In the genomic region with DNA sequence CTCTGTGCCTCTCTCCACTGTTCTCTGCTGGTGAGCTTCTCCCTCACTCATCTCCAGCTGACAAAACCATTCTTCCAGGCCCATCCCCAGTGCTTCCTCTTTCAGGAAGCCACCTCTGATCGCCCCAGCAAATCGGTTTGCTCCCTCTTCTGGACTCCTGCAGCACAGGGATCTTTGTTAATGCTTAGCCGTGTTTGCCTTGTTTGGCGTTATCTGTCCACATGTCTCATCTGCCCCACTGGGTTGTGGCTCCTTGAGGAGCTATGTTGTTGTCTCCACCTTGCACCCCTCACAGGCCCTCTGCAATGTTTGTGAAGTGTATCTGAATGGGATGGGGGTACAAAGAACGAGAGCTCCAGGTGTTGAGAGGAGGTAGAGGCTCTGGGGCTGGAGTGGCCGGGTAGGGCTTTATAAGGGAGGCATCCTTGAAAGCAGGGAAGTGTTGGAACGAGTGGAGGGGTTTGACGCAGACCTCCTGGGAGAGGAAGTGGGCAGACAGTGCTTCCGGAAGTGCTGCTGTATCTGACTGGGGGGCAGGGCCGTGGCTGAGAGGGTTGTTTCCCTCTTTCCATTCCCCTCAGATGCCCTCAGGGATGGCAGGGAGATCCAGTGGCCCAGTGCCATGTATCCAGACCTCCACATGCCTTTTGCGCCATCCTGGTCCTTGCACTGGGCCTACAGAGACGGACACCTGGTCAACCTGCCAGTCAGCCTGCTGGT, we compare ENCODE assay signal across 8 cellular contexts. TPM values are rescaled to one million over a fixed set of nuclear protein-coding genes. Genes with fewer than 3 reads are reported as not detected.
DNase-seq lines count a peak whose midpoint lies in the region; ATAC-seq and TF ChIP-seq lines count a peak whose summit lies in the region.

No MANE protein-coding gene starts in this region.

- peak overlapping the region; percentile 60 to 79 (median 61) for H3K4me3 Mint-ChIP-seq in T-cell
- no peak overlapping the region for H3K4me3 Mint-ChIP-seq in neural crest cell

- no peak overlapping the region for H3K4me3 ChIP-seq in cardiac fibroblast (replicated peaks in 1 of 2; ENCODE audit: low read depth in 2 of 2, low read length in 2 of 2)

- peak overlapping the region; percentile 98 to 99 for H3K27ac Mint-ChIP-seq in T-cell
- H3K27ac Mint-ChIP-seq in neural crest cell (ENCODE audit: unreplicated experiment) = peak overlapping the region; percentile 93

- POLR2A ChIA-PET in T-cell (lab: Charles Lee) = interaction anchor here in 1 of 2 donors (0.6 kb wide), 1 partner anchor 94 kb away, joined by 3 read pairs; no protein-coding TSS in a partner anchor

- ATAC-seq in T-cell (replicated peaks in 1 of 4) = peak; percentile 86 to 95 (median 93)
- no peak for ATAC-seq in GM21515 (IDR thresholded peaks at IDR 0.05; ENCODE audit: unreplicated experiment)

- no peaks in the 10 kb centered on the region for H3K27me3 Mint-ChIP-seq in T-cell
- H3K27me3 Mint-ChIP-seq in neural crest cell (ENCODE audit: low read depth) = no peaks in the 10 kb centered on the region

- TF ChIP-seq CTCF in cardiac fibroblast (IDR thresholded peaks at IDR 0.05; ENCODE audit: low read depth, low read length) (no peak), neural crest cell (conservative IDR thresholded peaks at IDR 0.05) (no peak)

- H3K36me3 Mint-ChIP-seq in T-cell (peaks cover 29% of the 10 kb centered on the region), neural crest cell (ENCODE audit: low read depth) (no peaks in the 10 kb centered on the region)

- H3K4me1 Mint-ChIP-seq in T-cell (peaks cover 30 to 33% (median 32%) of the 10 kb centered on the region in 3 donors), neural crest cell (peaks cover 10% of the 10 kb centered on the region)

- CTCF ChIA-PET in T-cell (lab: Charles Lee) = interaction anchor here (0.5 to 0.6 kb wide), 2 partner anchors 33 to 113 kb away, joined by 3 to 4 read pairs; no protein-coding TSS in a partner anchor

- H3K9me3 Mint-ChIP-seq in T-cell = no peaks in the 10 kb centered on the region
- no peaks in the 10 kb centered on the region for H3K9me3 Mint-ChIP-seq in neural crest cell

- DNase-seq in Daoy (ENCODE audit: low read depth) (peak; percentile 61), T-cell (peak; percentile 35 to 75 (median 54)), cardiac fibroblast (ENCODE audit: low read depth in 2 of 2) (peak; percentile 18 to 30), neural crest cell (ENCODE audit: low read depth, low spot score) (no peak), NCI-H510A (lab: John Stamatoyannopoulos, UW) (no peak), NCI-H2081 treated with DMSO at 0.1 percent for 48 hours (lab: John Stamatoyannopoulos, UW) (no peak), DMS 273 (lab: John Stamatoyannopoulos, UW; ENCODE audit: unreplicated experiment) (no peak)

RNA-seq across cellular contexts. Expression of a gene that starts 27.8 kb away (rescaled TPM):
- 3.0 and 6.0 TPM in 2 replicates for total RNA-seq in Daoy (2014; rRNA removed; shearing (Covaris generic))
- total RNA-seq in T-cell (under 1 TPM; 0.28 to 0.88 (median 0.85) TPM), neural crest cell (42.3 and 44.5 TPM in 2 replicates)

RNA-seq across cellular contexts. Expression of a gene that starts 28.8 kb away (rescaled TPM):
- total RNA-seq in Daoy (2014; rRNA removed; shearing (Covaris generic)) = 30.0 and 49.1 TPM in 2 replicates
- 10 to 100 TPM; 54.9 to 94.7 (median 67.6) TPM for total RNA-seq in T-cell
- total RNA-seq in neural crest cell = 48.1 and 49.0 TPM in 2 replicates

RNA-seq across cellular contexts. Expression of a gene that starts 31.1 kb away (rescaled TPM):
- 8.5 and 30.5 TPM in 2 replicates for total RNA-seq in Daoy (2014; rRNA removed; shearing (Covaris generic))
- total RNA-seq in T-cell = 100 to 1,000 TPM in 3 of 5 donors, 10 to 100 TPM in 2; 78.5 to 125 (median 105) TPM
- total RNA-seq in neural crest cell = 117 and 131 TPM in 2 replicates

RNA-seq across cellular contexts. Expression of a gene that starts 38.0 kb away (rescaled TPM):
- total RNA-seq in Daoy (2014; rRNA removed; shearing (Covaris generic)) = 8.6 and 13.7 TPM in 2 replicates
- total RNA-seq in T-cell (10 to 100 TPM; 31.2 to 75.7 (median 53.4) TPM), neural crest cell (3.4 and 4.3 TPM in 2 replicates)

Comparison
In these comparisons a context has a peak if more than half of its experiments do, and no peak if none do; other contexts are left out.
1. DNase-seq: peak in Daoy (single experiment), T-cell (34 of 34) and cardiac fibroblast (2 of 2); none in neural crest cell (single experiment), NCI-H510A (single experiment), NCI-H2081 treated with DMSO at 0.1 percent for 48 hours (single experiment) and DMS 273 (single experiment).